ENCODE assay signal across 22 cellular contexts in the genomic region with DNA sequence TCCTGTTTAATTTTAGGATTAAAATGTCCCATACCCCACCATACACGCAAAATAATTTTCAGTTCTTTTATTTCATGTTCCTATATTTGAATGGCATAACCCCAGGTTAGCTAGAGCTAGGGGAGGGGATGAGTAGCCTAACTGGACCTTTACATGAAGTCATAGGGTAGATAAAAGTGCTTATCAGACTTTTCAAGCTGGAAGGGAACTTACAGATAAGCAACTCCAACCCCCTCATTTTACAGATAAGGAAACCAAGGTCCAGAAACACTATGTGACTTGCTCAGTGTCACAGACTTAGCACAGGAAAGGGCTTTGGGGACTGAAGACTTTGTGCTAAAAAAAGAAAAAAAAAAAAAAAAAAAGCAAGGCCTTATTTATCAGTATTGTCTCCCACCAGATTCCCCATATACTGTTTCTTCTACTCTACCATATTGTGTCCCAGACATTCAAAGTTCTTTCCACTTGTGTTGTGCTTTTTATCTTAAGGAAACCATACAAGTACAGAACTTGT.
"Had no signal": no experiment of that assay in that cellular context is flagged by ENCODE, and none has a peak within 500 bp of the region (broad histone marks: within the 10 kb centered on the region; RNA-seq: fewer than 3 reads in every experiment).

No MANE protein-coding gene starts in this region.

- H3K9me3 ChIP-seq: gastrocnemius medialis, heart right ventricle, tibial nerve had no signal

- H3K36me3 ChIP-seq: gastrocnemius medialis, heart right ventricle, tibial nerve had no signal

- H3K9me3 Mint-ChIP-seq: activated CD8-positive, alpha-beta T cell treated with anti-CD3 and anti-CD28 coated beads for 36 hours; activated T-helper 2 cell treated with anti-CD3 and anti-CD28 coated beads, Interferon-gamma antibody, Interleukin-2, Interleukin-4, amounts not matched to agents 10 μg/mL and 5 μg/mL and 100 μg/mL, durations not matched to agents 14 hours and 24 hours and 36 hours; central memory CD8-positive, alpha-beta T cell; nephron; stimulated activated naive CD8-positive, alpha-beta T cell treated with anti-CD3 and anti-CD28 coated beads, Interleukin-15, Interleukin-2, amounts not matched to agents 100 ng/mL and 50 ng/mL, for 24 hours had no signal

- ATAC-seq: activated CD8-positive, alpha-beta T cell treated with anti-CD3 and anti-CD28 coated beads for 36 hours; gastrocnemius medialis; heart right ventricle had no signal

- H3K27ac Mint-ChIP-seq: activated CD8-positive, alpha-beta T cell treated with anti-CD3 and anti-CD28 coated beads for 36 hours; activated naive CD8-positive, alpha-beta T cell treated with anti-CD3 and anti-CD28 coated beads, Interleukin-2, amount 10 ng/mL, durations not matched to agents 7 days and 5 days; activated T-helper 2 cell treated with anti-CD3 and anti-CD28 coated beads, Interferon-gamma antibody, Interleukin-2, Interleukin-4, amounts not matched to agents 10 μg/mL and 5 μg/mL and 100 μg/mL, durations not matched to agents 14 hours and 24 hours and 36 hours; brain; nephron; stimulated activated naive CD8-positive, alpha-beta T cell treated with anti-CD3 and anti-CD28 coated beads, Interleukin-15, Interleukin-2, amounts not matched to agents 100 ng/mL and 50 ng/mL, for 24 hours had no signal

- H3K27me3 ChIP-seq: gastrocnemius medialis, heart right ventricle, tibial nerve had no signal

- FAIRE-seq: TTC549, urothelium cell line had no signal

- H3K27ac ChIP-seq: coronary artery, gastrocnemius medialis, heart right ventricle, tibial nerve had no signal

- H3K27me3 Mint-ChIP-seq: activated CD8-positive, alpha-beta T cell treated with anti-CD3 and anti-CD28 coated beads for 36 hours; activated naive CD8-positive, alpha-beta T cell treated with anti-CD3 and anti-CD28 coated beads, Interleukin-2, amount 10 ng/mL, durations not matched to agents 7 days and 5 days; central memory CD8-positive, alpha-beta T cell; stimulated activated naive CD8-positive, alpha-beta T cell treated with anti-CD3 and anti-CD28 coated beads, Interleukin-15, Interleukin-2, amounts not matched to agents 100 ng/mL and 50 ng/mL, for 24 hours had no signal

- DNase-seq: activated CD4-positive, alpha-beta T cell treated with anti-CD3 and anti-CD28 coated beads for 48 hours; activated CD4-positive, CD25-positive, alpha-beta regulatory T cell; activated CD8-positive, alpha-beta T cell treated with anti-CD3 and anti-CD28 coated beads for 36 hours; activated naive CD4-positive, alpha-beta T cell treated with Interleukin-2 at 50 U/mL for 16 hours; activated naive CD8-positive, alpha-beta T cell treated with anti-CD3 and anti-CD28 coated beads, Interleukin-2, amount 10 ng/mL, durations not matched to agents 7 days and 5 days; activated T-cell treated with anti-CD3 and anti-CD28 coated beads, Interleukin-2, amount 50 U/mL, for 1 hour; anterior cingulate cortex; gastrocnemius medialis; heart right ventricle; mesenchymal stem cell; occipital lobe; posterior cingulate gyrus; retina had no signal

- H3K4me1 Mint-ChIP-seq: central memory CD8-positive, alpha-beta T cell; nephron had no signal

- H3K4me3 ChIP-seq: coronary artery, gastrocnemius medialis, heart right ventricle, tibial nerve had no signal

- H3K4me1 ChIP-seq: gastrocnemius medialis, tibial nerve had no signal

- H3K4me3 Mint-ChIP-seq: activated CD8-positive, alpha-beta T cell treated with anti-CD3 and anti-CD28 coated beads for 36 hours; activated naive CD8-positive, alpha-beta T cell treated with anti-CD3 and anti-CD28 coated beads, Interleukin-2, amount 10 ng/mL, durations not matched to agents 7 days and 5 days; brain; central memory CD8-positive, alpha-beta T cell; nephron; stimulated activated naive CD8-positive, alpha-beta T cell treated with anti-CD3 and anti-CD28 coated beads, Interleukin-15, Interleukin-2, amounts not matched to agents 100 ng/mL and 50 ng/mL, for 24 hours had no signal

- H3K36me3 Mint-ChIP-seq: activated naive CD8-positive, alpha-beta T cell treated with anti-CD3 and anti-CD28 coated beads, Interleukin-2, amount 10 ng/mL, durations not matched to agents 7 days and 5 days; brain had no signal
